9 cellular contexts compared by ENCODE assay signal in the genomic region with DNA sequence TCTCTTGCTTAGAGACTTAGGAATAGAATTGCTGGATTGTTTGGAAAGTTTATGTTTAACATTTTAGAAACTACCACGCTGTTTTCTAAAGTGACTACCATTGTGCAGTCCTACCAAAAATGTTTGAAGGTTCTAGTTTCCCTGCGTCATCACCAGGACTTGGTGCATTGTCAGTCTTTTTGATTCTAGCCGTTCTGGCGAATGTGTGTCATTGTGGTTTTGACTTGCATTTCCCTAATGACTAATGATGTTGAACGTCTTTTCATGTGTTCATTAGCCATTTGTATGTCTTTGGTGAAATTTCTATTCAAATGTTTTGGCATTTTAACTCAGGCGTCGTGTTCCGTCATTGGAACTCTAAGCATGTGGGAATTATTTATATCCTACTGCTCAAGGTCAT. TPM values are rescaled to one million over a fixed set of nuclear protein-coding genes. Genes with fewer than 3 reads are reported as not detected.
DNase-seq lines count a peak whose midpoint lies in the region; ATAC-seq and TF ChIP-seq lines count a peak whose summit lies in the region.
"Had no signal": no experiment of that assay in that cellular context is flagged by ENCODE, and none has a peak within 500 bp of the region (broad histone marks: within the 10 kb centered on the region; RNA-seq: fewer than 3 reads in every experiment).

No MANE protein-coding gene starts in this region.

- no peaks in the 10 kb centered on the region for H3K27me3 ChIP-seq in foreskin keratinocyte
- H3K27me3 ChIP-seq in suprapubic skin = no peaks in the 10 kb centered on the region

- no peaks in the 10 kb centered on the region for H3K9me3 ChIP-seq in suprapubic skin

- no peak for TF ChIP-seq EP300 in suprapubic skin (IDR thresholded peaks at IDR 0.05)

- no peak overlapping the region for H3K4me3 ChIP-seq in suprapubic skin

- H3K36me3 ChIP-seq in suprapubic skin = peaks cover 96% of the 10 kb centered on the region

- TF ChIP-seq CTCF in foreskin keratinocyte (conservative IDR thresholded peaks at IDR 0.05) = no peak
- no peak for TF ChIP-seq CTCF in suprapubic skin (IDR thresholded peaks at IDR 0.05)

- 80% methylated on average over 8 of the region's 8 CpGs for WGBS in suprapubic skin

- H3K27ac ChIP-seq in foreskin keratinocyte (no peak overlapping the region), suprapubic skin (no peak overlapping the region)

- peak; percentile 62 for ATAC-seq in foreskin keratinocyte

- TF ChIP-seq POLR2A in suprapubic skin (IDR thresholded peaks at IDR 0.05) = no peak

- H3K4me1 ChIP-seq in foreskin keratinocyte = no peaks in the 10 kb centered on the region
- no peaks in the 10 kb centered on the region for H3K4me1 ChIP-seq in suprapubic skin

- DNase-seq in RPMI7951 (ENCODE audit: low read depth) (peak; percentile 60), activated T-cell treated with anti-CD3 and anti-CD28 coated beads for 48 hours (ENCODE audit: low read depth) (peak; percentile 27), foreskin keratinocyte (peak; percentile 15 to 35), NCI-H1417 treated with DMSO at 0.1 percent for 48 hours (lab: John Stamatoyannopoulos, UW) (no peak), suprapubic skin (ENCODE audit: low spot score in 2 of 2) (no peak), NCI-H526 treated with DMSO at 0.1 percent for 48 hours (lab: John Stamatoyannopoulos, UW) (no peak), OCI-M2 (lab: John Stamatoyannopoulos, UW; ENCODE audit: unreplicated experiment) (no peak)
- peak; percentile 6 to 55 for DNase-seq in stimulated activated CD8-positive, alpha-beta memory T cell treated with anti-CD3 and anti-CD28 coated beads, Interleukin-15, amount 100 ng/mL, for 4 hours (ENCODE audit: low read depth in 2 of 2)
- DNase-seq: H7 had no signal

RNA-seq across cellular contexts. Expression of a gene that starts 58.0 kb away (rescaled TPM):
- 37.5 TPM in 2 replicates for total RNA-seq in RPMI7951 (2014; rRNA removed; shearing (Covaris generic))
- total RNA-seq in foreskin keratinocyte (43.6 and 57.5 TPM in 2 replicates), suprapubic skin (100 to 1,000 TPM in 3 of 4 donors, 10 to 100 TPM in 1; 93.3 to 319 (median 127) TPM)
- polyA plus RNA-seq in foreskin keratinocyte = 12.9 and 13.7 TPM in 2 replicates

Comparison
In these comparisons a context has a peak if more than half of its experiments do, and no peak if none do; other contexts are left out.
1. DNase-seq: peak in RPMI7951 (single experiment), activated T-cell treated with anti-CD3 and anti-CD28 coated beads for 48 hours (single experiment), foreskin keratinocyte (2 of 2) and stimulated activated CD8-positive, alpha-beta memory T cell treated with anti-CD3 and anti-CD28 coated beads, Interleukin-15, amount 100 ng/mL, for 4 hours (2 of 2); none in NCI-H1417 treated with DMSO at 0.1 percent for 48 hours (single experiment), suprapubic skin (0 of 2), NCI-H526 treated with DMSO at 0.1 percent for 48 hours (single experiment) and OCI-M2 (single experiment).